8 cellular contexts compared by ENCODE assay signal in genomic region chr6:33208089-33208967, GRCh38. TPM values are rescaled to one million over a fixed set of nuclear protein-coding genes. Genes with fewer than 3 reads are reported as not detected.
DNase-seq lines count a peak whose midpoint lies in the region; ATAC-seq lines count a peak whose summit lies in the region.

TSS of gene RING1 (plus strand) at chr6:33208500. CDS start at chr6:33208823, 323 bp downstream.

- no peaks in the 10 kb centered on the region for H3K27me3 ChIP-seq in right cardiac atrium (ENCODE audit: control insufficient read depth, insufficient read depth)

- H3K36me3 ChIP-seq in urinary bladder (ENCODE audit: insufficient read depth), result no peaks in the 10 kb centered on the region

- peak; percentile 34 for ATAC-seq in GM21423 (IDR thresholded peaks at IDR 0.05; ENCODE audit: unreplicated experiment)
- ATAC-seq in right cardiac atrium, result peak; percentile 83 to 86

- H3K9me3 ChIP-seq in right cardiac atrium (ENCODE audit: control insufficient read depth, low read length), result no peaks in the 10 kb centered on the region

- intact Hi-C loops in right cardiac atrium (cut with DNase I), result no loop called here

- peak within 1 kb of the TSS; percentile 72 for H3K27ac ChIP-seq in right cardiac atrium (ENCODE audit: low read length)
- peak within 1 kb of the TSS; percentile 93 for H3K27ac ChIP-seq in urinary bladder (ENCODE audit: low read depth)

- peaks cover 11% of the 10 kb centered on the region for H3K4me1 ChIP-seq in right cardiac atrium (ENCODE audit: control insufficient read depth, insufficient read depth, low read length)
- H3K4me1 ChIP-seq in urinary bladder (ENCODE audit: insufficient read depth), result no peaks in the 10 kb centered on the region

- H3K4me3 ChIP-seq in right cardiac atrium (ENCODE audit: low read length) (peak within 1 kb of the TSS; percentile 86), urinary bladder (ENCODE audit: low read depth, low read length) (peak within 1 kb of the TSS; percentile 61)

- WGBS in right cardiac atrium, result under 1% methylated on average over 86 of the region's 86 CpGs
- WGBS in urinary bladder, result under 1% methylated on average over 86 of the region's 86 CpGs

- DNase-seq in COLO829 (ENCODE audit: low spot score) (peak; percentile 87), NCI-H1048 (lab: John Stamatoyannopoulos, UW) (peak; percentile 72), T-helper 22 cell (ENCODE audit: low read depth) (peak; percentile 79), anterior cingulate cortex (lab: John Stamatoyannopoulos, UW) (peak in 55 of 58 donors; percentile 47 to 92 (median 80)), right cardiac atrium (peak; percentile 90 to 97 (median 96)), pulmonary artery endothelial cell (ENCODE audit: low read depth, low spot score) (no peak)

RNA-seq across cellular contexts. Expression of gene RING1, which starts in this region (rescaled TPM):
- total RNA-seq in right cardiac atrium, result 10 to 100 TPM; 30.4 to 38.2 (median 34.4) TPM
- 33.7 TPM for polyA plus RNA-seq in right cardiac atrium
- total RNA-seq in pulmonary artery endothelial cell, result 23.0 and 27.5 TPM in 2 replicates
- total RNA-seq in urinary bladder, result 19.1 TPM
- polyA plus RNA-seq in urinary bladder, result 48.3 TPM
